Comparison of ENCODE assay signal across 15 cellular contexts in genomic region chr12:119440961-119441360, GRCh38.
"Had no signal": no experiment of that assay in that cellular context is flagged by ENCODE, and none has a peak within 500 bp of the region (broad histone marks: within the 10 kb centered on the region; RNA-seq: fewer than 3 reads in every experiment).

No MANE protein-coding gene starts in this region.

- DNase-seq: activated CD4-positive, alpha-beta T cell treated with anti-CD3 and anti-CD28 coated beads, Interleukin-2, amount 50 U/mL, for 4 hours; activated effector memory CD4-positive, alpha-beta T cell treated with anti-CD3 and anti-CD28 coated beads, Interleukin-2, amount 50 U/mL, for 16 hours; activated naive CD4-positive, alpha-beta T cell treated with anti-CD3 and anti-CD28 coated beads, Interleukin-2, amount 50 U/mL, for 16 hours; activated T-cell treated with anti-CD3 and anti-CD28 coated beads, Interleukin-2, amount 50 U/mL, for 72 hours; aorta; cortex of kidney; erythroblast; foreskin melanocyte; kidney; right lobe of liver; stimulated activated CD4-positive, alpha-beta T cell treated with anti-CD3 and anti-CD28 coated beads, Interleukin-4, amount 100 ng/mL, for 1 hour; stimulated activated naive CD8-positive, alpha-beta T cell treated with anti-CD3 and anti-CD28 coated beads, Interleukin-15, amount 100 ng/mL, for 72 hours; trophoblast cell had no signal

- ATAC-seq: activated T-cell treated with anti-CD3 and anti-CD28 coated beads, Interleukin-2, amount 50 U/mL, for 72 hours; left lobe of liver; natural killer cell treated with Interleukin-12 subunit alpha and Interleukin-12 subunit beta and Interleukin-15 and Interleukin-18, amount 100 ng/mL, for 72 hours; right lobe of liver; stimulated activated naive CD8-positive, alpha-beta T cell treated with anti-CD3 and anti-CD28 coated beads, Interleukin-15, amount 100 ng/mL, for 72 hours had no signal
